ENCODE assay signal across 14 cellular contexts in the genomic region with DNA sequence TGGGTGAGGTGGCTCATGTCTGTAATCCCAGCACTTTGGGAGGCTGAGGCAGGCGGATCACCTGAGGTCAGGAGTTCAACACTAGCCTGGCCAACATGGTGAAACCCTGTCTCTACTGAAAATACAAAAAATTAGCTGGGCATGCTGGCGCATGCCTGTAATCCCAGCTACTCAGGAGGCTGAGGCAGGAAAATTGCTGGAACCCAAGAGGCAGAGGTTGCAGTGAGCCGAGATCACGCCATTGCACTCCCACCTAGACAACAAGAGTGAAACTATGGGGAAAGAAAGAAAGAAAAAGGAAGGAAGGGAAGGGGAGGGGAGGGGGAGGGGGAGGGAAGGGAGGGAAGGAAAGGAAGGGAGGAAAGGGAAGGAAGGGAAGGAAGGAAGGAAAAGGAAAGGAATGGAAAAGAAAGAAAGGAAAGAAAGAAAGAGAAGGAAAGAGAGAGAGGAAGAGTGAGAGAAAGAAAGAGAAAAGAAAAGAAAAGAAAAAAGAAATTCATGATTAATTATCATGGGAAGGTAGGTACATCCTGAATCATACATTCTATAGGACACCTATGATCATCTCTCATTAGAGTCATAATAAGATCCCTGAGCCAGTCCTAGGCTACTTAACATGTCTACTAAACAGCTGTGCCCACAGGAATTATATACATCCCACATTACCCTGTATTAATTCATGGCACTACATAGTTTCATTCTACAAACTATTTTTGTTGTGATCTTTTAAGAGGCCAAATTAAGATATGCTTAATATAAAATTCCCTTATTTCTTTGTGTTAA.
"Had no signal": no experiment of that assay in that cellular context is flagged by ENCODE, and none has a peak within 500 bp of the region (broad histone marks: within the 10 kb centered on the region; RNA-seq: fewer than 3 reads in every experiment).

No MANE protein-coding gene starts in this region.

- H3K4me1 Mint-ChIP-seq: activated naive CD4-positive, alpha-beta T cell treated with anti-CD3 and anti-CD28 coated beads, Interleukin-2, amount 10 ng/mL, durations not matched to agents 7 days and 5 days had no signal

- H3K4me3 ChIP-seq: adrenal gland, dorsolateral prefrontal cortex, stomach, thoracic aorta had no signal

- H3K36me3 ChIP-seq: adrenal gland, thoracic aorta had no signal

- H3K27me3 ChIP-seq: adrenal gland, dorsolateral prefrontal cortex, stomach had no signal

- H3K9me3 Mint-ChIP-seq: activated naive CD4-positive, alpha-beta T cell treated with anti-CD3 and anti-CD28 coated beads, Interleukin-2, amount 10 ng/mL, durations not matched to agents 7 days and 5 days; activated T-helper 2 cell treated with anti-CD3 and anti-CD28 coated beads, Interferon-gamma antibody, Interleukin-2, Interleukin-4, amounts not matched to agents 10 μg/mL and 5 μg/mL and 100 μg/mL, durations not matched to agents 14 hours and 24 hours and 36 hours had no signal

- H3K27ac Mint-ChIP-seq: activated naive CD4-positive, alpha-beta T cell treated with anti-CD3 and anti-CD28 coated beads, Interleukin-2, amount 10 ng/mL, durations not matched to agents 7 days and 5 days; activated T-helper 2 cell treated with anti-CD3 and anti-CD28 coated beads, Interferon-gamma antibody, Interleukin-2, Interleukin-4, amounts not matched to agents 10 μg/mL and 5 μg/mL and 100 μg/mL, durations not matched to agents 14 hours and 24 hours and 36 hours had no signal

- ATAC-seq: naive thymus-derived CD4-positive, alpha-beta T cell had no signal

- DNase-seq: activated CD4-positive, alpha-beta T cell treated with anti-CD3 and anti-CD28 coated beads, Interleukin-2, amount 50 U/mL, for 1 hour; activated naive CD4-positive, alpha-beta T cell treated with anti-CD3 and anti-CD28 coated beads, Interleukin-2, amount 10 ng/mL, durations not matched to agents 7 days and 5 days; activated T-cell treated with anti-CD3 and anti-CD28 coated beads for 4 hours; adrenal gland; dorsolateral prefrontal cortex; foreskin melanocyte; kidney; naive thymus-derived CD4-positive, alpha-beta T cell; stimulated activated CD4-positive, alpha-beta T cell treated with anti-CD3 and anti-CD28 coated beads, Interleukin-4, amount 100 ng/mL, for 1 hour; stimulated activated CD8-positive, alpha-beta memory T cell treated with anti-CD3 and anti-CD28 coated beads, Interleukin-4, amount 100 ng/mL, for 48 hours; stomach; T-helper 2 cell had no signal

- H3K27ac ChIP-seq: adrenal gland, dorsolateral prefrontal cortex, stomach, thoracic aorta had no signal

- H3K4me3 Mint-ChIP-seq: activated naive CD4-positive, alpha-beta T cell treated with anti-CD3 and anti-CD28 coated beads, Interleukin-2, amount 10 ng/mL, durations not matched to agents 7 days and 5 days had no signal

- H3K9me3 ChIP-seq: adrenal gland, stomach, thoracic aorta had no signal

- H3K27me3 Mint-ChIP-seq: activated naive CD4-positive, alpha-beta T cell treated with anti-CD3 and anti-CD28 coated beads, Interleukin-2, amount 10 ng/mL, durations not matched to agents 7 days and 5 days; naive thymus-derived CD4-positive, alpha-beta T cell had no signal
